13 cellular contexts compared by ENCODE assay signal in the genomic region with DNA sequence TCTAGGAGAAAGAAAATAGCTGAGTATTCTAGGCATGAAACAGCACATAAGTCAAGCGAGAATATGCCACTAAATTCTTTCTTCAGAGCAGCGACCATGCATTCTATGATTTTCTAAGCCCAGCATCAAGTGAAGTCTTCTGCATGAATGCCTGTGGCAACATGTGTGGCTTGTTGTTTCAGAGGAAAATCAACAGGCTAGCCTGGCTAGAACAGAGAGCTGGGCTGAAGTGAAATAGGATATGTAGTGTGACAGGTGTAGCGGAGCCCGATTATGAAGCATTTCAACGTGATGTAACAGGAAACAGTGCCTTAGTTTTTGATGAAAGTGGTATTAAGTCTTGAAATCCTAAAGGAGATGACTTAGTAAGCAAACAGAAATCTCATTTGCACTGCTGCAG. TPM values are rescaled to one million over a fixed set of nuclear protein-coding genes. Genes with fewer than 3 reads are reported as not detected.
DNase-seq lines count a peak whose midpoint lies in the region; ATAC-seq and TF ChIP-seq lines count a peak whose summit lies in the region.
"Had no signal": no experiment of that assay in that cellular context is flagged by ENCODE, and none has a peak within 500 bp of the region (broad histone marks: within the 10 kb centered on the region; RNA-seq: fewer than 3 reads in every experiment).

No MANE protein-coding gene starts in this region.

- ATAC-seq in HG03139 (IDR thresholded peaks at IDR 0.05; ENCODE audit: unreplicated experiment) (no peak), GM21786 (IDR thresholded peaks at IDR 0.05; ENCODE audit: unreplicated experiment) (no peak)

- no peak overlapping the region for H3K4me3 Mint-ChIP-seq in activated naive CD8-positive, alpha-beta T cell treated with anti-CD3 and anti-CD28 coated beads for 36 hours
- H3K4me3 Mint-ChIP-seq in nephron: peak overlapping the region in 1 of 3 experiments; percentile 28

- peak overlapping the region; percentile 11 for H3K27ac Mint-ChIP-seq in activated naive CD8-positive, alpha-beta T cell treated with anti-CD3 and anti-CD28 coated beads for 36 hours
- peak overlapping the region; percentile 2 to 33 (median 7) for H3K27ac Mint-ChIP-seq in nephron

- H3K27me3 Mint-ChIP-seq in activated naive CD8-positive, alpha-beta T cell treated with anti-CD3 and anti-CD28 coated beads for 36 hours: no peaks in the 10 kb centered on the region
- no peaks in the 10 kb centered on the region for H3K27me3 Mint-ChIP-seq in nephron (ENCODE audit: low read depth)

- peak; percentile 84 for DNase-seq in DMS53 (lab: John Stamatoyannopoulos, UW)
- DNase-seq in NCI-H1092 (lab: John Stamatoyannopoulos, UW): peak; percentile 19
- no peak for DNase-seq in activated naive CD8-positive, alpha-beta T cell treated with anti-CD3 and anti-CD28 coated beads for 36 hours
- no peak for DNase-seq in DMS114 treated with DMSO at 0.1 percent for 48 hours (lab: John Stamatoyannopoulos, UW; ENCODE audit: unreplicated experiment)
- DNase-seq: hippocampal formation, mammary epithelial cell, NCI-H1436 treated with DMSO at 0.1 percent for 48 hours had no signal

- H3K9me3 Mint-ChIP-seq in activated naive CD8-positive, alpha-beta T cell treated with anti-CD3 and anti-CD28 coated beads for 36 hours: no peaks in the 10 kb centered on the region
- no peaks in the 10 kb centered on the region for H3K9me3 Mint-ChIP-seq in nephron

- peaks cover 82% of the 10 kb centered on the region for H3K4me1 Mint-ChIP-seq in activated naive CD8-positive, alpha-beta T cell treated with anti-CD3 and anti-CD28 coated beads for 36 hours
- peaks cover 61% of the 10 kb centered on the region for H3K4me1 Mint-ChIP-seq in nephron

- no peak for TF ChIP-seq CTCF in nephron (IDR thresholded peaks at IDR 0.05; ENCODE audit: unreplicated experiment in 3 of 3)

- peaks cover 59% of the 10 kb centered on the region for H3K36me3 Mint-ChIP-seq in activated naive CD8-positive, alpha-beta T cell treated with anti-CD3 and anti-CD28 coated beads for 36 hours
- peaks cover 36% of the 10 kb centered on the region for H3K36me3 Mint-ChIP-seq in nephron (ENCODE audit: low read depth)

RNA-seq across cellular contexts. Expression of a gene that starts 7.0 kb away (rescaled TPM):
- 100 to 1,000 TPM; 519 to 530 TPM for total RNA-seq in activated naive CD8-positive, alpha-beta T cell treated with anti-CD3 and anti-CD28 coated beads for 36 hours

RNA-seq across cellular contexts. Expression of a gene that starts 29.7 kb away (rescaled TPM):
- total RNA-seq in activated naive CD8-positive, alpha-beta T cell treated with anti-CD3 and anti-CD28 coated beads for 36 hours: 10 to 100 TPM; 73.3 to 74.9 TPM

RNA-seq across cellular contexts. Expression of a gene that starts 34.2 kb away (rescaled TPM):
- total RNA-seq in activated naive CD8-positive, alpha-beta T cell treated with anti-CD3 and anti-CD28 coated beads for 36 hours: 10 to 100 TPM; 67.7 to 69.4 TPM

RNA-seq across cellular contexts. Expression of a gene that starts 55.4 kb away (rescaled TPM):
- total RNA-seq in activated naive CD8-positive, alpha-beta T cell treated with anti-CD3 and anti-CD28 coated beads for 36 hours: not detected
- total RNA-seq: H1, HT1080, mammary epithelial cell, temporal lobe had no signal

Comparison
In these comparisons a context has a peak if more than half of its experiments do, and no peak if none do; other contexts are left out.
1. DNase-seq: peak in DMS53 (single experiment) and NCI-H1092 (single experiment); none in activated naive CD8-positive, alpha-beta T cell treated with anti-CD3 and anti-CD28 coated beads for 36 hours (single experiment) and DMS114 treated with DMSO at 0.1 percent for 48 hours (single experiment).